8 cellular contexts compared by ENCODE assay signal in genomic region chr6:137823826-137824501, GRCh38. TPM values are rescaled to one million over a fixed set of nuclear protein-coding genes. Genes with fewer than 3 reads are reported as not detected.
A peak's percentile ranks its signal among the peaks of the same experiment; 100 is the strongest.
DNase-seq lines count a peak whose midpoint lies in the region; ATAC-seq and TF ChIP-seq lines count a peak whose summit lies in the region.

No MANE protein-coding gene starts in this region.

- TF ChIP-seq CTCF in NB4 (IDR thresholded peaks at IDR 0.05; ENCODE audit: low read depth, low read length) (no peak), omental fat pad (IDR thresholded peaks at IDR 0.05) (no peak), transverse colon (IDR thresholded peaks at IDR 0.05) (no peak)

- H3K36me3 ChIP-seq in transverse colon: no peaks in the 10 kb centered on the region

- TF ChIP-seq POLR2A in NB4 (IDR thresholded peaks at IDR 0.05; ENCODE audit: extremely low read depth, insufficient read length) (no peak), transverse colon (IDR thresholded peaks at IDR 0.05) (no peak)

- peak; percentile 92 for TF ChIP-seq EP300 in transverse colon (IDR thresholded peaks at IDR 0.05; ENCODE audit: low read depth)

- no peaks in the 10 kb centered on the region for H3K9me3 ChIP-seq in transverse colon

- H3K27me3 ChIP-seq in transverse colon: no peaks in the 10 kb centered on the region

- intact Hi-C loops in transverse colon (cut with DNase I; ENCODE audit: low total_unique reads): no loop called here

- WGBS in transverse colon (ENCODE audit: low coverage in 1 of 2), 2 donors: 39 to 48% methylated on average over 5 to 10 of the region's 10 CpGs

- DNase-seq in AML-193 (lab: John Stamatoyannopoulos, UW) (peak; percentile 86 to 92), NB4 (ENCODE audit: low read depth) (peak; percentile 63), epithelial cell of prostate (ENCODE audit: low read depth, low spot score) (peak; percentile 41), omental fat pad (ENCODE audit: low spot score) (no peak), transverse colon (peak; percentile 65), iPS-NIHi11 (ENCODE audit: low spot score) (no peak)
- DNase-seq in activated CD8-positive, alpha-beta memory T cell treated with anti-CD3 and anti-CD28 coated beads for 4 hours (ENCODE audit: low read depth in 2 of 2): peak; percentile 33 to 57

- H3K4me3 ChIP-seq in NB4 (ENCODE audit: low read depth, low read length) (no peak overlapping the region), transverse colon (no peak overlapping the region)

- H3K4me1 ChIP-seq in transverse colon: peaks cover 0 to 32% (median 6%) of the 10 kb centered on the region in 4 donors

- H3K27ac ChIP-seq in epithelial cell of prostate (peak overlapping the region; percentile 46), transverse colon (peak overlapping the region; percentile 57 to 79 (median 64))

- ATAC-seq in omental fat pad (ENCODE audit: low FRiP score): peak; percentile 67
- ATAC-seq in HG03520 (IDR thresholded peaks at IDR 0.05; ENCODE audit: unreplicated experiment): no peak

- in situ Hi-C loops in transverse colon (cut with MboI; ENCODE audit: low pct_ligation_motif_present in 1 of 4, low pct_unique_long_range_greater_than_20kb in 1 of 4, low sequenced_read_pairs in 3 of 4): no loop called here

RNA-seq across cellular contexts. Expression of gene TNFAIP3, which starts 43.1 kb away (rescaled TPM):
- 100 to 1,000 TPM in 1 of 4 donors, 10 to 100 TPM in 3; 24.2 to 250 (median 44.5) TPM for total RNA-seq in omental fat pad
- 10 to 100 TPM; 21.4 to 46.8 (median 36.3) TPM for total RNA-seq in transverse colon

Comparison
In these comparisons a context has a peak if more than half of its experiments do, and no peak if none do; other contexts are left out.
1. DNase-seq: peak in AML-193 (2 of 2), NB4 (single experiment), activated CD8-positive, alpha-beta memory T cell treated with anti-CD3 and anti-CD28 coated beads for 4 hours (2 of 2), epithelial cell of prostate (single experiment) and transverse colon (single experiment); none in omental fat pad (single experiment) and iPS-NIHi11 (single experiment).